Comparison of ENCODE assay signal across 8 cellular contexts in genomic region chr17:78384479-78385175, GRCh38. TPM values are rescaled to one million over a fixed set of nuclear protein-coding genes. Genes with fewer than 3 reads are reported as not detected.
DNase-seq lines count a peak whose midpoint lies in the region; ATAC-seq and TF ChIP-seq lines count a peak whose summit lies in the region.

No MANE protein-coding gene starts in this region.

- no peaks in the 10 kb centered on the region for H3K9me3 ChIP-seq in CD8-positive, alpha-beta T cell (ENCODE audit: low read length)

- in situ Hi-C loops in brain microvascular endothelial cell (cut with HindIII; ENCODE audit: low pct_ligation_motif_present, low sequenced_read_pairs), result no loop called here

- H3K4me1 Mint-ChIP-seq in CD8-positive, alpha-beta T cell (ENCODE audit: low read depth), result peaks cover 84% of the 10 kb centered on the region
- peaks cover 69% of the 10 kb centered on the region for H3K4me1 Mint-ChIP-seq in nephron progenitor cell

- no peaks in the 10 kb centered on the region for H3K27me3 Mint-ChIP-seq in CD8-positive, alpha-beta T cell (ENCODE audit: low read depth)
- no peaks in the 10 kb centered on the region for H3K27me3 Mint-ChIP-seq in nephron progenitor cell (ENCODE audit: low read depth, poor library complexity)

- no peak overlapping the region for H3K27ac ChIP-seq in CD8-positive, alpha-beta T cell (ENCODE audit: low read depth, low read length)
- peak overlapping the region; percentile 94 for H3K27ac ChIP-seq in brain microvascular endothelial cell

- peaks cover 88% of the 10 kb centered on the region for H3K4me1 ChIP-seq in CD8-positive, alpha-beta T cell (ENCODE audit: insufficient read depth, low read length)

- no peak overlapping the region for H3K4me3 ChIP-seq in CD8-positive, alpha-beta T cell (ENCODE audit: low read depth, low read length)
- no peak overlapping the region for H3K4me3 ChIP-seq in brain microvascular endothelial cell (ENCODE audit: low read depth, low read length)

- peak overlapping the region; percentile 91 for H3K27ac Mint-ChIP-seq in CD8-positive, alpha-beta T cell
- H3K27ac Mint-ChIP-seq in nephron progenitor cell, result peak overlapping the region; percentile 85

- POLR2A ChIA-PET in CD8-positive, alpha-beta T cell (lab: Charles Lee), result no interaction called here

- H3K36me3 Mint-ChIP-seq in CD8-positive, alpha-beta T cell, result peaks cover 18% of the 10 kb centered on the region
- peaks cover 22% of the 10 kb centered on the region for H3K36me3 Mint-ChIP-seq in nephron progenitor cell (ENCODE audit: low read depth)

- no peaks in the 10 kb centered on the region for H3K36me3 ChIP-seq in CD8-positive, alpha-beta T cell (ENCODE audit: insufficient read depth, low read length)
- no peaks in the 10 kb centered on the region for H3K36me3 ChIP-seq in brain microvascular endothelial cell (replicated peaks)

- intact Hi-C loops in CD8-positive, alpha-beta T cell (cut with DNase I, micrococcal nuclease), result loop anchor here in 1 of 2 experiments (5.0 kb wide), 1 partner anchor 38 kb away; no protein-coding TSS in a partner anchor

- no peak for TF ChIP-seq CTCF in CD8-positive, alpha-beta T cell (IDR thresholded peaks at IDR 0.05)
- TF ChIP-seq CTCF in brain microvascular endothelial cell (IDR thresholded peaks at IDR 0.05; ENCODE audit: low read depth, low read length, missing control alignments) (no peak), nephron progenitor cell (IDR thresholded peaks at IDR 0.05) (no peak)

- CTCF ChIA-PET in CD8-positive, alpha-beta T cell (lab: Charles Lee), result interaction anchor here (2.2 kb wide), 1 partner anchor 24 kb away, joined by 6 read pairs; no protein-coding TSS in a partner anchor

- no peak for ATAC-seq in CD8-positive, alpha-beta T cell
- ATAC-seq in HG03432 (IDR thresholded peaks at IDR 0.05; ENCODE audit: unreplicated experiment) (peak; percentile 20), HG03159 (IDR thresholded peaks at IDR 0.05; ENCODE audit: unreplicated experiment) (no peak)

- no peaks in the 10 kb centered on the region for H3K9me3 Mint-ChIP-seq in CD8-positive, alpha-beta T cell
- no peaks in the 10 kb centered on the region for H3K9me3 Mint-ChIP-seq in nephron progenitor cell

- H3K27me3 ChIP-seq in CD8-positive, alpha-beta T cell (ENCODE audit: insufficient read depth, low read length), result no peaks in the 10 kb centered on the region
- H3K27me3 ChIP-seq in brain microvascular endothelial cell (replicated peaks), result no peaks in the 10 kb centered on the region

- no peak for DNase-seq in CD8-positive, alpha-beta T cell
- DNase-seq in brain microvascular endothelial cell, result no peak
- DNase-seq in nephron progenitor cell, result no peak
- no peak for DNase-seq in CD1c-positive myeloid dendritic cell (ENCODE audit: extremely low spot score)
- no peak for DNase-seq in SIG-M5 (lab: John Stamatoyannopoulos, UW)
- no peak for DNase-seq in NCI-H2029 treated with DMSO at 0.1 percent for 48 hours (lab: John Stamatoyannopoulos, UW)

- H3K4me3 Mint-ChIP-seq in CD8-positive, alpha-beta T cell, result peak overlapping the region; percentile 66
- H3K4me3 Mint-ChIP-seq in nephron progenitor cell, result no peak overlapping the region

RNA-seq across cellular contexts. Expression of gene PGS1, which starts 6.2 kb away (rescaled TPM):
- total RNA-seq in CD8-positive, alpha-beta T cell, result 10 to 100 TPM; 34.6 to 36.3 TPM

RNA-seq across cellular contexts. Expression of gene SOCS3, which starts 24.8 kb away (rescaled TPM):
- 100 to 1,000 TPM; 279 to 283 TPM for total RNA-seq in CD8-positive, alpha-beta T cell
